In the genomic region with DNA sequence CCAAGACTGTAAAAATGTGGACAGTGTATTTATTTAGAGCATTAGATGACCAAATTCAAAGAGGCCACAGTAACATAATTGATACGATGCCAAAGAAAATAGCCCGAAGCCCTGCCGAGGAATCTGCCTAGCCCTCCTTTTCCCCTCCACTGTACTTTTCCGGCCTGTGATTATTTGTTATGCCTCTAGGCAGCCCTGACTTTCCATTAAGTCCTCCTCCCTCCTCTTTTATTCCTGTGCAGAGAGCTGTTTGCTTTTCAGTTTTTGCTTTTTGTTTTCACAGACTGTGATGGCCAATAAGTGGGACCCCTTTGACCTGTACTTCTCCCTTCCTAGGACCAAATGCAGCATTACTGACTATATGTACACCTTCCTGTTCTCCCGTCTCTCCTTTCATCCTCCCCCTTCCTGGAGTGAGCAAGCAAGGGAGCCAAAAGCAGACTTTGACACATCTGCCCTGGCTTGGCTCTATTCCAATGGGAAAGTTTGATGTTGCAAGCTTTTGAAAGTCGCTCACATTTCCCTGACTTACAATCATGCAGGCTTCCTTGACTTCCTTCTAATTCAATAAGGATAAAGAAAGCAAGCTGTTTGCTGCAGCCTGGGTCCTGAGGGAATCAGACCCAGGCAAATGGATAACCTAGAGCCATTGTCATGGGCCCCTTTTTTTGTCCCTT, we compare ENCODE assay signal across 8 cellular contexts.
A peak's percentile ranks its signal among the peaks of the same experiment; 100 is the strongest.
DNase-seq lines count a peak whose midpoint lies in the region; ATAC-seq, FAIRE-seq and TF ChIP-seq lines count a peak whose summit lies in the region.

No MANE protein-coding gene starts in this region.

- CTCF ChIA-PET in A549 (lab: Yijun Ruan, JAX) = interaction anchor here (0.6 to 1.3 kb wide), 2 partner anchors 72 to 130 kb away, joined by 4 read pairs; no protein-coding TSS in a partner anchor
- CTCF ChIA-PET in activated CD8-positive, alpha-beta T cell treated with anti-CD3 and anti-CD28 coated beads for 36 hours (lab: Charles Lee) = no interaction called here

- H3K27me3 Mint-ChIP-seq in naive thymus-derived CD8-positive, alpha-beta T cell = peaks cover 0 to 11% (median 0%) of the 10 kb centered on the region in 5 donors
- H3K27me3 Mint-ChIP-seq in activated CD8-positive, alpha-beta T cell treated with anti-CD3 and anti-CD28 coated beads for 36 hours = no peaks in the 10 kb centered on the region

- TF ChIP-seq RAD21 in A549 (conservative IDR thresholded peaks at IDR 0.05 in 1 of 2, IDR thresholded peaks at IDR 0.05 in 1 of 2) = peak in 1 of 2 experiments; percentile 21; a peak in 1 of 5 replicates

- peak overlapping the region; percentile 78 to 85 for H3K27ac ChIP-seq in A549

- peaks cover 23% of the 10 kb centered on the region for H3K4me1 ChIP-seq in A549

- H3K36me3 ChIP-seq in MG63 = no peaks in the 10 kb centered on the region

- no peaks in the 10 kb centered on the region for H3K9me3 ChIP-seq in A549
- H3K9me3 ChIP-seq in MG63 = no peaks in the 10 kb centered on the region

- peak; percentile 93 for FAIRE-seq in A549 (lab: Jason Lieb, UNC)

- no peaks in the 10 kb centered on the region for H3K9me3 Mint-ChIP-seq in naive thymus-derived CD8-positive, alpha-beta T cell
- H3K9me3 Mint-ChIP-seq in activated CD8-positive, alpha-beta T cell treated with anti-CD3 and anti-CD28 coated beads for 36 hours = no peaks in the 10 kb centered on the region

- peak overlapping the region; percentile 69 for H3K4me2 ChIP-seq in A549

- H3K27me3 ChIP-seq in MG63 = no peaks in the 10 kb centered on the region

- no peak overlapping the region for H3K4me3 Mint-ChIP-seq in naive thymus-derived CD8-positive, alpha-beta T cell
- H3K4me3 Mint-ChIP-seq in activated CD8-positive, alpha-beta T cell treated with anti-CD3 and anti-CD28 coated beads for 36 hours = no peak overlapping the region

- no peak for TF ChIP-seq CTCF in A549 (IDR thresholded peaks at IDR 0.05)
- TF ChIP-seq CTCF in activated CD8-positive, alpha-beta T cell treated with anti-CD3 and anti-CD28 coated beads for 36 hours (IDR thresholded peaks at IDR 0.05) = no peak

- peak overlapping the region in 1 of 10 donors; percentile 14 for H3K27ac Mint-ChIP-seq in naive thymus-derived CD8-positive, alpha-beta T cell
- no peak overlapping the region for H3K27ac Mint-ChIP-seq in activated CD8-positive, alpha-beta T cell treated with anti-CD3 and anti-CD28 coated beads for 36 hours

- TF ChIP-seq EP300 in A549 (IDR thresholded peaks at IDR 0.05) = peak; percentile 46 to 70; a peak in 3 of 5 replicates

- TF ChIP-seq POLR2A in A549 (IDR thresholded peaks at IDR 0.05; ENCODE audit: low read length) = no peak

- H3K4me3 ChIP-seq in A549 (0 out of 3 replicates have a peak overlapping the region, but pooled peaks have one; percentile 8), MG63 (no peak overlapping the region)

- DNase-seq in A549 (ENCODE audit: low read depth in 1 of 2, low spot score in 1 of 2) = peak; percentile 49 to 92
- peak; percentile 82 for DNase-seq in MG63
- peak; percentile 96 for DNase-seq in brain pericyte (ENCODE audit: low read depth, low spot score)
- peak; percentile 78 to 98 for DNase-seq in lung microvascular endothelial cell (ENCODE audit: low read depth in 2 of 2)
- DNase-seq in naive thymus-derived CD8-positive, alpha-beta T cell = no peak
- DNase-seq in activated CD4-positive, alpha-beta T cell treated with anti-CD3 and anti-CD28 coated beads for 48 hours = no peak
- DNase-seq in activated CD8-positive, alpha-beta T cell treated with anti-CD3 and anti-CD28 coated beads for 36 hours = no peak

- POLR2A ChIA-PET in A549 (lab: Yijun Ruan, JAX) = interaction anchor here (0.9 to 3.2 kb wide), 4 partner anchors 19 to 480 kb away, joined by 3 to 20 read pairs (median 4); no protein-coding TSS in a partner anchor
- POLR2A ChIA-PET in naive thymus-derived CD8-positive, alpha-beta T cell (lab: Charles Lee) = no interaction called here
- POLR2A ChIA-PET in activated CD8-positive, alpha-beta T cell treated with anti-CD3 and anti-CD28 coated beads for 36 hours (lab: Charles Lee) = no interaction called here

- ATAC-seq in A549 (peak; percentile 95 to 98), GM19324 (IDR thresholded peaks at IDR 0.05; ENCODE audit: low FRiP score, unreplicated experiment) (no peak)
- no peak for ATAC-seq in naive thymus-derived CD8-positive, alpha-beta T cell
- ATAC-seq in activated CD8-positive, alpha-beta T cell treated with anti-CD3 and anti-CD28 coated beads for 36 hours = no peak

- WGBS in A549 (ENCODE audit: missing lambda C conversion rate) = 2% methylated on average over 6 of the region's 6 CpGs

- intact Hi-C loops in activated CD8-positive, alpha-beta T cell treated with anti-CD3 and anti-CD28 coated beads for 36 hours (cut with micrococcal nuclease) = no loop called here

- H3K36me3 Mint-ChIP-seq in naive thymus-derived CD8-positive, alpha-beta T cell = no peaks in the 10 kb centered on the region
- no peaks in the 10 kb centered on the region for H3K36me3 Mint-ChIP-seq in activated CD8-positive, alpha-beta T cell treated with anti-CD3 and anti-CD28 coated beads for 36 hours (ENCODE audit: low read depth)

- H3K4me1 Mint-ChIP-seq in naive thymus-derived CD8-positive, alpha-beta T cell = no peaks in the 10 kb centered on the region
- no peaks in the 10 kb centered on the region for H3K4me1 Mint-ChIP-seq in activated CD8-positive, alpha-beta T cell treated with anti-CD3 and anti-CD28 coated beads for 36 hours (ENCODE audit: low read depth)

TF ChIP-seq in A549, 52 proteins besides CTCF, POLR2A, EP300 and RAD21:
- TF ChIP-seq GATA3 (IDR thresholded peaks at IDR 0.05; ENCODE audit: borderline replicate concordance) (peak; percentile 66; the same call in 1 of the 2 replicates), FOXS1 (CRISPR knock-in tag; IDR thresholded peaks at IDR 0.05) (peak; percentile 96), HEYL (CRISPR knock-in tag; IDR thresholded peaks at IDR 0.05) (no peak), BHLHE40 (IDR thresholded peaks at IDR 0.05; ENCODE audit: low read depth, low read length) (no peak), KDM5A (IDR thresholded peaks at IDR 0.05) (no peak), MYC (IDR thresholded peaks at IDR 0.05; ENCODE audit: borderline replicate concordance, low read length) (no peak), CEBPB (IDR thresholded peaks at IDR 0.05) (peak; percentile 67 to 75; a peak in 3 of 4 replicates), JUN (IDR thresholded peaks at IDR 0.05) (peak; percentile 56 to 63; a peak in 3 of 5 replicates), SMC3 (IDR thresholded peaks at IDR 0.05) (0 out of 3 replicates have a peak, but pooled peaks have one; percentile 7)
- TF ChIP-seq, protein P1, sequence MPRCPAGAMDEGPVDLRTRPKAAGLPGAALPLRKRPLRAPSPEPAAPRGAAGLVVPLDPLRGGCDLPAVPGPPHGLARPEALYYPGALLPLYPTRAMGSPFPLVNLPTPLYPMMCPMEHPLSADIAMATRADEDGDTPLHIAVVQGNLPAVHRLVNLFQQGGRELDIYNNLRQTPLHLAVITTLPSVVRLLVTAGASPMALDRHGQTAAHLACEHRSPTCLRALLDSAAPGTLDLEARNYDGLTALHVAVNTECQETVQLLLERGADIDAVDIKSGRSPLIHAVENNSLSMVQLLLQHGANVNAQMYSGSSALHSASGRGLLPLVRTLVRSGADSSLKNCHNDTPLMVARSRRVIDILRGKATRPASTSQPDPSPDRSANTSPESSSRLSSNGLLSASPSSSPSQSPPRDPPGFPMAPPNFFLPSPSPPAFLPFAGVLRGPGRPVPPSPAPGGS (IDR thresholded peaks at IDR 0.05) = peak; percentile 59; the same call in 1 of the 3 replicates
- TF ChIP-seq, protein P2, sequence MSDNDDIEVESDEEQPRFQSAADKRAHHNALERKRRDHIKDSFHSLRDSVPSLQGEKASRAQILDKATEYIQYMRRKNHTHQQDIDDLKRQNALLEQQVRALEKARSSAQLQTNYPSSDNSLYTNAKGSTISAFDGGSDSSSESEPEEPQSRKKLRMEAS (IDR thresholded peaks at IDR 0.05) = peak; percentile 33; the same call in 1 of the 2 replicates

Comparison
In these comparisons a context has a peak if more than half of its experiments do, and no peak if none do; other contexts are left out.
1. ATAC-seq: peak in A549 (2 of 2); none in GM19324 (single experiment), naive thymus-derived CD8-positive, alpha-beta T cell (0 of 2) and activated CD8-positive, alpha-beta T cell treated with anti-CD3 and anti-CD28 coated beads for 36 hours (single experiment).
2. DNase-seq: peak in A549 (2 of 2), MG63 (single experiment), brain pericyte (single experiment) and lung microvascular endothelial cell (2 of 2); none in naive thymus-derived CD8-positive, alpha-beta T cell (0 of 10), activated CD4-positive, alpha-beta T cell treated with anti-CD3 and anti-CD28 coated beads for 48 hours (single experiment) and activated CD8-positive, alpha-beta T cell treated with anti-CD3 and anti-CD28 coated beads for 36 hours (single experiment).